25 cellular contexts compared by ENCODE assay signal in the genomic region with DNA sequence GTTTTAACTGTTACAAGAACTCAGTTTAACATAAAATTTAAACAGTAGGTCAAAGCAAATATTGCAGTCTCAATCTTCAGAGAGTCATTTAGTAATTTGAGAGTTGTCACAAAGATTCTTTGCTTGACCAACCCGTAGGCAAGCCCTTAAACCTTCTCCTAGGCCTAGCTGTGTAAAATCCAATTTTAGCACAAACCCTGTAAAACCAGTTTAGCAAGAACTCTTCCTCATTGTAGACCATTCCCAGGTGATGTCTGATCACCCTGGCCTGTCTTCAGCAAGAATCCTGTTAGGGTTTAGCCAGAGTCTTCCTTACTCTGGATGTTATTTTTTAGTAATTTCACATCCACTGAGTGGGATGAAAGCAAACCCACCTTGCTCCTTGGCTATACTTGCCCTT. TPM values are rescaled to one million over a fixed set of nuclear protein-coding genes. Genes with fewer than 3 reads are reported as not detected.
A peak's percentile ranks its signal among the peaks of the same experiment; 100 is the strongest.
DNase-seq lines count a peak whose midpoint lies in the region; ATAC-seq and TF ChIP-seq lines count a peak whose summit lies in the region.
"Had no signal": no experiment of that assay in that cellular context is flagged by ENCODE, and none has a peak within 500 bp of the region (broad histone marks: within the 10 kb centered on the region; RNA-seq: fewer than 3 reads in every experiment).

No MANE protein-coding gene starts in this region.

- no peaks in the 10 kb centered on the region for H3K9me3 ChIP-seq in PC-9 (ENCODE audit: insufficient read depth, low read depth)
- H3K9me3 ChIP-seq: BLaER1, right atrium auricular region had no signal

- H3K4me3 Mint-ChIP-seq in activated CD4-positive, alpha-beta T cell treated with anti-CD3 and anti-CD28 coated beads for 36 hours, result no peak overlapping the region
- H3K4me3 Mint-ChIP-seq: activated CD8-positive, alpha-beta memory T cell treated with anti-CD3 and anti-CD28 coated beads, Interleukin-2, amount 10 ng/mL, durations not matched to agents 7 days and 5 days; neural progenitor cell had no signal

- ATAC-seq in activated CD4-positive, alpha-beta T cell treated with anti-CD3 and anti-CD28 coated beads for 36 hours, result no peak
- no peak for ATAC-seq in HG03565 (IDR thresholded peaks at IDR 0.05; ENCODE audit: unreplicated experiment)
- ATAC-seq: activated CD8-positive, alpha-beta memory T cell treated with anti-CD3 and anti-CD28 coated beads, Interleukin-2, amount 10 ng/mL, durations not matched to agents 7 days and 5 days had no signal

- peaks cover 52% of the 10 kb centered on the region for H3K36me3 Mint-ChIP-seq in activated CD4-positive, alpha-beta T cell treated with anti-CD3 and anti-CD28 coated beads for 36 hours (ENCODE audit: low read depth)

- H3K9me3 Mint-ChIP-seq in activated CD4-positive, alpha-beta T cell treated with anti-CD3 and anti-CD28 coated beads for 36 hours (ENCODE audit: low read depth), result no peaks in the 10 kb centered on the region
- H3K9me3 Mint-ChIP-seq: neural progenitor cell had no signal

- intact Hi-C loops in PC-9 (cut with micrococcal nuclease; ENCODE audit: unreplicated experiment), result no loop called here
- intact Hi-C loops in activated CD4-positive, alpha-beta T cell treated with anti-CD3 and anti-CD28 coated beads for 36 hours (cut with DNase I, micrococcal nuclease), result no loop called here

- peaks cover 23% of the 10 kb centered on the region for H3K4me1 ChIP-seq in PC-9 (replicated peaks; ENCODE audit: insufficient read depth)
- H3K4me1 ChIP-seq: BLaER1, neural progenitor cell, parathyroid adenoma, right atrium auricular region had no signal

- TF ChIP-seq CTCF in C4-2B (conservative IDR thresholded peaks at IDR 0.05), result no peak
- TF ChIP-seq CTCF in PC-9 (conservative IDR thresholded peaks at IDR 0.05), result no peak

- no peaks in the 10 kb centered on the region for H4K20me1 ChIP-seq in PC-9 (ENCODE audit: insufficient read depth)
- H4K20me1 ChIP-seq: BLaER1 had no signal

- no peaks in the 10 kb centered on the region for H3K27me3 Mint-ChIP-seq in activated CD4-positive, alpha-beta T cell treated with anti-CD3 and anti-CD28 coated beads for 36 hours
- H3K27me3 Mint-ChIP-seq: activated CD8-positive, alpha-beta memory T cell treated with anti-CD3 and anti-CD28 coated beads, Interleukin-2, amount 10 ng/mL, durations not matched to agents 7 days and 5 days had no signal

- H3K4me1 Mint-ChIP-seq in activated CD4-positive, alpha-beta T cell treated with anti-CD3 and anti-CD28 coated beads for 36 hours, result no peaks in the 10 kb centered on the region
- H3K4me1 Mint-ChIP-seq: activated CD8-positive, alpha-beta memory T cell treated with anti-CD3 and anti-CD28 coated beads, Interleukin-2, amount 10 ng/mL, durations not matched to agents 7 days and 5 days; neural progenitor cell had no signal

- H3K36me3 ChIP-seq in PC-9 (ENCODE audit: low read depth), result peaks cover 72% of the 10 kb centered on the region

- H3K27me3 ChIP-seq in PC-9 (ENCODE audit: insufficient read depth, low read depth), result no peaks in the 10 kb centered on the region
- H3K27me3 ChIP-seq: BLaER1, neural progenitor cell, right atrium auricular region had no signal

- no peak overlapping the region for H3K4me3 ChIP-seq in PC-9
- H3K4me3 ChIP-seq: BLaER1, coronary artery, neural progenitor cell, right atrium auricular region, smooth muscle cell had no signal

- no peaks in the 10 kb centered on the region for H3K9me2 ChIP-seq in PC-9 (ENCODE audit: insufficient read depth)

- H3K27ac ChIP-seq in C4-2B (peak overlapping the region; percentile 26; the same call in 1 of the 2 replicates), PC-9 (peak overlapping the region; percentile 24), substantia nigra (ENCODE audit: low read depth, low read length, poor library complexity, severe bottlenecking) (no peak overlapping the region)
- H3K27ac ChIP-seq: BLaER1, coronary artery, neural progenitor cell, parathyroid adenoma, right atrium auricular region had no signal

- H3K27ac Mint-ChIP-seq in activated CD4-positive, alpha-beta T cell treated with anti-CD3 and anti-CD28 coated beads for 36 hours, result no peak overlapping the region
- H3K27ac Mint-ChIP-seq: activated CD8-positive, alpha-beta memory T cell treated with anti-CD3 and anti-CD28 coated beads, Interleukin-2, amount 10 ng/mL, durations not matched to agents 7 days and 5 days; neural progenitor cell had no signal

- peak overlapping the region; percentile 43 for H3K4me2 ChIP-seq in PC-9
- H3K4me2 ChIP-seq: BLaER1, neural progenitor cell, smooth muscle cell had no signal

- BruUV-seq in PC-9 (replicated peaks; lab: Mats Ljungman, UMichigan), result no TSS peak

- H3F3A ChIP-seq in PC-9 (ENCODE audit: insufficient read depth, low read depth), result peaks cover 13% of the 10 kb centered on the region

- DNase-seq in DMS53 (lab: John Stamatoyannopoulos, UW) (peak; percentile 79), PC-9 (peak; percentile 13 to 88), iPS-NIHi11 (ENCODE audit: low spot score) (peak; percentile 8), substantia nigra (lab: John Stamatoyannopoulos, UW) (no peak), DMS153 (lab: John Stamatoyannopoulos, UW) (no peak)
- DNase-seq in activated CD4-positive, alpha-beta T cell treated with anti-CD3 and anti-CD28 coated beads for 36 hours, result no peak
- DNase-seq: activated CD8-positive, alpha-beta memory T cell treated with anti-CD3 and anti-CD28 coated beads, Interleukin-2, amount 10 ng/mL, durations not matched to agents 7 days and 5 days; activated naive CD4-positive, alpha-beta T cell treated with anti-CD3 and anti-CD28 coated beads, Interleukin-2, amount 50 U/mL, for 16 hours; amniotic stem cell; effector memory CD4-positive, alpha-beta T cell; foreskin fibroblast; head of caudate nucleus; NCI-H2029; NK-92 treated with Interleukin-12 subunit alpha and Interleukin-12 subunit beta, amount 100 ng/mL, for 24 hours; SHP77; stimulated activated CD4-positive, alpha-beta T cell treated with anti-CD3 and anti-CD28 coated beads, Interleukin-1b, Interleukin-23, amount 100 ng/mL, for 48 hours; T-helper 9 cell had no signal

- POLR2A ChIA-PET in PC-9 (lab: Charles Lee; ENCODE audit: unreplicated experiment), result no interaction called here
- POLR2A ChIA-PET in activated CD4-positive, alpha-beta T cell treated with anti-CD3 and anti-CD28 coated beads for 36 hours (lab: Charles Lee), result no interaction called here

- CTCF ChIA-PET in PC-9 (lab: Charles Lee), result interaction anchor here (0.8 kb wide), 1 partner anchor 30 kb away, joined by 8 read pairs; the partner anchor contains the start of gene LRIG2
- CTCF ChIA-PET in activated CD4-positive, alpha-beta T cell treated with anti-CD3 and anti-CD28 coated beads for 36 hours (lab: Charles Lee), result interaction anchor here (0.8 kb wide), 1 partner anchor 30 kb away, joined by 5 read pairs; the partner anchor contains the start of gene LRIG2

- 0 out of 2 replicates have a peak, but pooled peaks cover 4% of the 10 kb centered on the region for H3K79me2 ChIP-seq in PC-9 (ENCODE audit: low read depth)
- H3K79me2 ChIP-seq: parathyroid adenoma had no signal

- no peak overlapping the region for H2AFZ ChIP-seq in PC-9
- H2AFZ ChIP-seq: neural progenitor cell, parathyroid adenoma had no signal

RNA-seq across cellular contexts. Expression of gene LRIG2, which starts 30.1 kb away (rescaled TPM):
- total RNA-seq in PC-9 (2021), result 9.4 and 10.6 TPM in 2 replicates
- total RNA-seq in activated CD4-positive, alpha-beta T cell treated with anti-CD3 and anti-CD28 coated beads for 36 hours, result 10 to 100 TPM in 1 of 2 experiments, 1 to 10 TPM in 1; 7.1 to 10.2 TPM

Comparison
In these comparisons a context has a peak if more than half of its experiments do, and no peak if none do; other contexts are left out.
1. DNase-seq: peak in DMS53 (single experiment), PC-9 (2 of 2) and iPS-NIHi11 (single experiment); none in activated CD4-positive, alpha-beta T cell treated with anti-CD3 and anti-CD28 coated beads for 36 hours (single experiment), substantia nigra (0 of 49) and DMS153 (single experiment).